Comparison of ENCODE assay signal across 26 cellular contexts in the genomic region with DNA sequence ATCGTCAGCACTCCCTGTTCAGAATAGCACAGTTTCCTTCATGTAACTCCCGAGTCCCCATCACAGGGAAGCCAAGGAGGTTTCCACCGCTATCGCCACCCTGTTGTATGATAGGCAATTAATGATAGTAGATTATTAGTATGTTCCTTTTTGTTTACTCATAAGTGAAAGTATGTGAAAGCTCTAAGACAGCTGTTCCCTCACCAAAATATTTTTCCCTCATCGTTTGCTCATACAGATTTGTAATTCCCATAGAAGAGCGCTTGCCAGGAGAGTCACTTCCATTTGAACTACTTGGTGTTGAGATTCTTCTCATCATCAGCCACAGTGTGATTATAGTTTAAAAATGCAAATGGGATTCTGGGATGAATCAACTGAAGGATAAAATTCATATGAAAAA.
"Had no signal": no experiment of that assay in that cellular context is flagged by ENCODE, and none has a peak within 500 bp of the region (broad histone marks: within the 10 kb centered on the region; RNA-seq: fewer than 3 reads in every experiment).

No MANE protein-coding gene starts in this region.

- H3K9me3 ChIP-seq: ovary, psoas muscle, right lobe of liver, sigmoid colon, spleen, stomach, thoracic aorta, thyroid gland, tibial nerve, upper lobe of right lung, uterus had no signal

- H3K4me1 ChIP-seq: parathyroid adenoma, right lobe of liver, sigmoid colon, spleen, stomach, thyroid gland, tibial nerve, upper lobe of right lung, uterus had no signal

- H2AFZ ChIP-seq: neural progenitor cell, parathyroid adenoma had no signal

- H3K27ac ChIP-seq: neural progenitor cell, ovary, parathyroid adenoma, psoas muscle, right lobe of liver, sigmoid colon, skin epidermis, spleen, stomach, thoracic aorta, thyroid gland, tibial nerve, upper lobe of right lung, uterus had no signal

- H3K36me3 ChIP-seq: neural progenitor cell, ovary, right lobe of liver, sigmoid colon, spleen, stomach, thoracic aorta, thyroid gland, tibial nerve, upper lobe of right lung, uterus had no signal

- DNase-seq: naive B cell; naive thymus-derived CD8-positive, alpha-beta T cell; occipital lobe; ovary; posterior cingulate gyrus; psoas muscle; right cardiac atrium; right lobe of liver; sigmoid colon; spleen; stimulated activated CD4-positive, alpha-beta T cell treated with anti-CD3 and anti-CD28 coated beads, Interleukin-12 subunit alpha, Interleukin-12 subunit beta, amount 100 ng/mL, for 4 hours; stimulated activated CD4-positive, alpha-beta T cell treated with anti-CD3 and anti-CD28 coated beads, Interleukin-2, amount 100 ng/mL, for 24 hours; stimulated activated CD4-positive, alpha-beta T cell treated with anti-CD3 and anti-CD28 coated beads, Interleukin-2, amount 100 ng/mL, for 48 hours; stimulated activated CD4-positive, alpha-beta T cell treated with anti-CD3 and anti-CD28 coated beads, Interleukin-4, amount 100 ng/mL, for 24 hours; stimulated activated naive B cell treated with anti-CD40 and anti-IgM and Interleukin-4, amounts not matched to agents 10 μg/mL and 1 μg/mL and 100 μg/mL, for 72 hours; stimulated activated naive CD4-positive, alpha-beta T cell treated with Interleukin-2 at 50 U/mL for 16 hours; stomach; thyroid gland; upper lobe of right lung; uterus had no signal

- H3K27me3 ChIP-seq: neural progenitor cell, ovary, right lobe of liver, sigmoid colon, spleen, stomach, thyroid gland, tibial nerve, upper lobe of right lung, uterus had no signal

- H3K4me3 ChIP-seq: neural progenitor cell, ovary, psoas muscle, right lobe of liver, sigmoid colon, skin epidermis, smooth muscle cell, spleen, stomach, thoracic aorta, thyroid gland, tibial nerve, upper lobe of right lung, uterus had no signal

- H3K4me2 ChIP-seq: neural progenitor cell, smooth muscle cell had no signal

- H3K9ac ChIP-seq: neural progenitor cell, parathyroid adenoma had no signal
